Comparison of ENCODE assay signal across 8 cellular contexts in the genomic region with DNA sequence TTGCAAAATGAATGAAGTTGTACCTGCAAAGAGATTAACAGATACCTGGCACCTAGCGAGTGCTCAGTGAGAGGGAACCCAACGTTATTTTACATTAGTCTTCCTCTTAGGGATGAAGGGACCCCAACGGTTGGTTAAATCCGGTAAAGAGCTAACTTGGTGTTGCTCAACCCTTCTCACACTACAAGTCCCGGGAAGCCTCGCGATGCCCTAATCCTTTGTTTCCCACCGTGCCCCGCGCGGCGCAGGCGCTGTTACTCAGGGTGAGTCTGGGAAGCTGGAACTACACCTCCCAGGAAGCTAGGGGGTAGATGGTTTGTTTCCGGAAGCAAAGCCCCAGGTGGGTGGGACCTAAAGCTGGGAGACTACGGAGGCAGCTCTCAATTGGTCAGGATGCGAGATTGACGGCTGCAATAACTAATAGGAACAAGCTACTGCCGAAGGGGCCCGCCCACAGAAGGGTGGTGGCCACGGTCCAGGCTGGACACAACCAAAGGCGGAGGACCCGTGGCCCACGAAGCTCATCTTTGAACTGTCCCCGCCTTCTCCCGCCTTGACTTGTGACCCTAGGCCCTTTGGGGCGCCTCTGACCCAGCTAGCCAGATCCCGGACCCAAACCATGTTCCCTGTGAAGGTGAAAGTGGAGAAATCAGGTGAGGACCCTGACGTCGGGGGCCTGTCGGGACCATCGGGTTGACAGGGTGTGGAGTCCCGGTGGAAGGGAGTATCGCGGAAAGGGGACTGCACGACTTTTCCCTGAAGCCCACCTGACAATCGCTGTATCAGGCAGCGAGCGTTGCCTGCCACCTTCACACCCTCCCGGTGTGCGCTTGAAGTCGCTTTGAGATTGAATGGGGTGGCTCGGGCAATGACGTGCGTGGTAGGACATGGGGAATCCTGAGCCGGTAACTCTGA. TPM values are rescaled to one million over a fixed set of nuclear protein-coding genes. Genes with fewer than 3 reads are reported as not detected.
DNase-seq lines count a peak whose midpoint lies in the region; ATAC-seq, FAIRE-seq and TF ChIP-seq lines count a peak whose summit lies in the region.

A gene with protein sequence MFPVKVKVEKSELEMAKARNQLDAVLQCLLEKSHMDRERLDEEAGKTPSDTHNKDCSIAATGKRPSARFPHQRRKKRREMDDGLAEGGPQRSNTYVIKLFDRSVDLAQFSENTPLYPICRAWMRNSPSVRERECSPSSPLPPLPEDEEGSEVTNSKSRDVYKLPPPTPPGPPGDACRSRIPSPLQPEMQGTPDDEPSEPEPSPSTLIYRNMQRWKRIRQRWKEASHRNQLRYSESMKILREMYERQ (plus strand): TSS at position 471 of the 915 bp plus-strand sequence. CDS start 149 bp downstream, at position 620.

- H3K36me3 ChIP-seq in heart right ventricle (peaks cover 0 to 29% (median 7%) of the 10 kb centered on the region in 9 donors), upper lobe of right lung (peaks cover 20% of the 10 kb centered on the region)

- ATAC-seq in HG02852 (IDR thresholded peaks at IDR 0.05; ENCODE audit: unreplicated experiment) (peak; percentile 72), heart right ventricle (peak; percentile 79 to 90 (median 87)), upper lobe of right lung (peak; percentile 91)

- TF ChIP-seq CTCF in heart right ventricle (IDR thresholded peaks at IDR 0.05) (peak in 6 of 9 donors; percentile 5 to 38 (median 21)), upper lobe of right lung (IDR thresholded peaks at IDR 0.05) (no peak)

- peak; percentile 54; the same call in 1 of the 2 replicates for TF ChIP-seq POLR2A in GM12892 (IDR thresholded peaks at IDR 0.05; ENCODE audit: low read depth, low read length)

- H3K9me3 ChIP-seq in heart right ventricle = no peaks in the 10 kb centered on the region
- no peaks in the 10 kb centered on the region for H3K9me3 ChIP-seq in upper lobe of right lung

- DNase-seq in GM12892 (ENCODE audit: insufficient read length) (peak; percentile 90), NCI-H146 (lab: John Stamatoyannopoulos, UW) (peak; percentile 99), T-helper 1 cell (peak; percentile 96 to 99 (median 98)), amniotic epithelial cell (ENCODE audit: low read depth) (peak; percentile 99), heart right ventricle (peak; percentile 98 to 99), posterior cingulate gyrus (peak; percentile 99 to 100 (median 100)), upper lobe of right lung (peak; percentile 99)

- H3K4me3 ChIP-seq in heart right ventricle = peak within 1 kb of the TSS; percentile 67 to 97 (median 88)
- peak within 1 kb of the TSS; percentile 99 for H3K4me3 ChIP-seq in upper lobe of right lung

- WGBS in heart right ventricle, 2 donors = 0 to 1% methylated on average over 45 of the region's 45 CpGs

- no peaks in the 10 kb centered on the region for H3K27me3 ChIP-seq in heart right ventricle
- no peaks in the 10 kb centered on the region for H3K27me3 ChIP-seq in upper lobe of right lung

- FAIRE-seq in GM12892 (lab: Jason Lieb, UNC) = peak; percentile 97

- intact Hi-C loops in heart right ventricle (cut with DNase I) (loop anchor here in 4 of 10 donors (1.0 to 10.0 kb wide), 4 partner anchors 9 to 186 kb away; partner anchors contain the start of genes LRFN3 (in 2 of the 4) and HSPB6 (in 1 of the 4)), posterior cingulate gyrus (cut with DNase I) (loop anchor here (1.0 kb wide), 1 partner anchor 10 kb away; the partner anchor contains the start of gene PROSER3), upper lobe of right lung (cut with DNase I) (no loop called here)

- H3K27ac ChIP-seq in heart right ventricle (peak within 1 kb of the TSS; percentile 54 to 93 (median 84)), upper lobe of right lung (peak within 1 kb of the TSS; percentile 81)

- H3K4me1 ChIP-seq in heart right ventricle = peaks cover 7 to 63% (median 44%) of the 10 kb centered on the region in 9 donors
- H3K4me1 ChIP-seq in upper lobe of right lung = peaks cover 32% of the 10 kb centered on the region

RNA-seq across cellular contexts. Expression of the gene that starts here (rescaled TPM):
- polyA plus RNA-seq in GM12892 (2012; ENCODE audit: missing spikeins) = 9.0 TPM
- 1 to 10 TPM; 4.0 to 9.3 (median 4.8) TPM for total RNA-seq in heart right ventricle
- polyA plus RNA-seq in heart right ventricle = 10 to 100 TPM; 25.2 to 29.4 TPM
- total RNA-seq in upper lobe of right lung = 11.3 TPM

Comparison
In these comparisons a context has a peak if more than half of its experiments do, and no peak if none do; other contexts are left out.
1. Peak in every context shown above with its lines: DNase-seq, ATAC-seq, H3K4me3 ChIP-seq and H3K27ac ChIP-seq.